ENCODE assay signal across 8 cellular contexts in the genomic region with DNA sequence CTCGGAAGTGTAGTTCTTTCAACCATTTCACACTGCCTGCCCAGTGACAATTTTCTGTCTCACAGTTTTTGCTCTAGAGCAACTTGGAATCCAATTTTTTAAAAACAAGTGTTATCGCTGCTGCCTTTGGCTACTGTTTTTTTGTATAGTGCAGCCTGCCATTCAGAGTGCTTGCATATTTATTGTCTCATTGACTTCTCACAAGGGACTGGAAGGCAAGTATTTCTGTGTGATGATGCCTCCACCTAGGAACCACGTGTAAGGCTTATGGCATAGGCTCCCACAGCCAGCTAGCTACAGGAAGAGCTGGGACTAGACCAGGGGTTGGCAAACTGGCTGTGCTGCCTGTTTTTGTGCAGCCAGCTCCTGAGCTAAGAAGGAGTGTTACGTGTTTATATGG. TPM values are rescaled to one million over a fixed set of nuclear protein-coding genes. Genes with fewer than 3 reads are reported as not detected.
DNase-seq lines count a peak whose midpoint lies in the region; TF ChIP-seq lines count a peak whose summit lies in the region.

No MANE protein-coding gene starts in this region.

- TF ChIP-seq CTCF in MM.1S (IDR thresholded peaks at IDR 0.05; ENCODE audit: low read length) (no peak), ascending aorta (IDR thresholded peaks at IDR 0.05) (no peak), prostate gland (IDR thresholded peaks at IDR 0.05) (no peak)

- 21% methylated on average over 4 of the region's 4 CpGs for WGBS in prostate gland

- intact Hi-C loops in ascending aorta (cut with DNase I) (loop anchor here (1.0 to 2.0 kb wide), 2 partner anchors 59 to 356 kb away; no protein-coding TSS in a partner anchor), prostate gland (cut with DNase I) (no loop called here)

- H3K4me3 Mint-ChIP-seq in activated T-cell treated with anti-CD3 and anti-CD28 coated beads, Interleukin-2, amount 50 U/mL, for 24 hours = peak overlapping the region; percentile 94

- peak overlapping the region; percentile 94 for H2AFZ ChIP-seq in MM.1S (ENCODE audit: low read length)

- H3K27ac ChIP-seq in MM.1S (ENCODE audit: low read length) = peak overlapping the region; percentile 61; the same call in 1 of the 2 replicates
- H3K27ac ChIP-seq in ascending aorta = no peak overlapping the region
- no peak overlapping the region for H3K27ac ChIP-seq in prostate gland

- H3K9ac ChIP-seq in MM.1S (ENCODE audit: low read length) = peak overlapping the region; percentile 76

- H3K4me1 Mint-ChIP-seq in activated T-cell treated with anti-CD3 and anti-CD28 coated beads, Interleukin-2, amount 50 U/mL, for 24 hours (ENCODE audit: low read depth) = peaks cover 26% of the 10 kb centered on the region

- H3K9me3 ChIP-seq in MM.1S (replicated peaks; ENCODE audit: insufficient read depth, low read length) (no peaks in the 10 kb centered on the region), ascending aorta (no peaks in the 10 kb centered on the region), prostate gland (no peaks in the 10 kb centered on the region)

- H3K9me2 ChIP-seq in MM.1S (replicated peaks; ENCODE audit: insufficient read depth, low read length) = no peaks in the 10 kb centered on the region

- DNase-seq in activated T-cell treated with anti-CD3 and anti-CD28 coated beads, Interleukin-2, amount 50 U/mL, for 24 hours = no peak
- DNase-seq in activated T-cell treated with anti-CD3 and anti-CD28 coated beads for 4 hours (no peak), MM.1S (peak; percentile 14), ascending aorta (ENCODE audit: low spot score in 2 of 2) (no peak), left kidney (ENCODE audit: low read depth, low spot score) (peak; percentile 9), prostate gland (ENCODE audit: low spot score) (no peak), DMS114 treated with DMSO at 0.1 percent for 48 hours (lab: John Stamatoyannopoulos, UW; ENCODE audit: unreplicated experiment) (no peak), NCI-H128 (lab: John Stamatoyannopoulos, UW; ENCODE audit: unreplicated experiment) (no peak)

- H3K4me2 ChIP-seq in MM.1S (ENCODE audit: low read depth, low read length) = peak overlapping the region; percentile 92

- no peaks in the 10 kb centered on the region for H4K20me1 ChIP-seq in MM.1S (ENCODE audit: insufficient read depth, low read length)

- H3F3A ChIP-seq in MM.1S (ENCODE audit: insufficient read depth, low read length) = peaks cover 10% of the 10 kb centered on the region; the same call in 1 of the 2 replicates

- H3K4me1 ChIP-seq in MM.1S (ENCODE audit: low read length) (peaks cover 16% of the 10 kb centered on the region; the same call in 1 of the 2 replicates), ascending aorta (peaks cover 0 to 13% of the 10 kb centered on the region in 2 donors), prostate gland (replicated peaks) (no peaks in the 10 kb centered on the region)

- H3K4me3 ChIP-seq in MM.1S (ENCODE audit: low read length) (peak overlapping the region; percentile 87), ascending aorta (peak overlapping the region; percentile 65 to 67), prostate gland (no peak overlapping the region)

- H3K79me2 ChIP-seq in MM.1S (ENCODE audit: low read length) = peaks cover 49% of the 10 kb centered on the region

- no peaks in the 10 kb centered on the region for H3K27me3 ChIP-seq in MM.1S (replicated peaks; ENCODE audit: insufficient read depth, low read length)
- no peaks in the 10 kb centered on the region for H3K27me3 ChIP-seq in ascending aorta
- H3K27me3 ChIP-seq in prostate gland (replicated peaks; ENCODE audit: insufficient read depth) = no peaks in the 10 kb centered on the region

- H3K27ac Mint-ChIP-seq in activated T-cell treated with anti-CD3 and anti-CD28 coated beads, Interleukin-2, amount 50 U/mL, for 24 hours = peak overlapping the region; percentile 95

- peaks cover 60% of the 10 kb centered on the region for H3K36me3 Mint-ChIP-seq in activated T-cell treated with anti-CD3 and anti-CD28 coated beads, Interleukin-2, amount 50 U/mL, for 24 hours (ENCODE audit: low read depth)

- H3K36me3 ChIP-seq in MM.1S (replicated peaks; ENCODE audit: insufficient read depth, low read length) (peaks cover 4% of the 10 kb centered on the region), ascending aorta (peaks cover 0 to 14% of the 10 kb centered on the region in 2 donors), prostate gland (no peaks in the 10 kb centered on the region)

- no peak for TF ChIP-seq POLR2A in prostate gland (IDR thresholded peaks at IDR 0.05)

- H3K27me3 Mint-ChIP-seq in activated T-cell treated with anti-CD3 and anti-CD28 coated beads, Interleukin-2, amount 50 U/mL, for 24 hours = no peaks in the 10 kb centered on the region

- H3K9me3 Mint-ChIP-seq in activated T-cell treated with anti-CD3 and anti-CD28 coated beads, Interleukin-2, amount 50 U/mL, for 24 hours = no peaks in the 10 kb centered on the region

RNA-seq across cellular contexts. Expression of a gene that starts 0.9 kb away (rescaled TPM):
- 0.64 TPM for total RNA-seq in ascending aorta
- total RNA-seq in prostate gland = 1 to 10 TPM; 2.6 to 3.5 TPM

RNA-seq across cellular contexts. Expression of a gene that starts 1.0 kb away (rescaled TPM):
- total RNA-seq in ascending aorta (66.9 TPM), prostate gland (10 to 100 TPM; 16.6 to 21.4 TPM)

RNA-seq across cellular contexts. Expression of a gene that starts 59.1 kb away (rescaled TPM):
- total RNA-seq in ascending aorta = 36.4 TPM
- 100 to 1,000 TPM in 1 of 2 donors, 10 to 100 TPM in 1; 60.9 to 110 TPM for total RNA-seq in prostate gland

Comparison
In these comparisons a context has a peak if more than half of its experiments do, and no peak if none do; other contexts are left out.
1. DNase-seq: peak in MM.1S (single experiment) and left kidney (single experiment); none in activated T-cell treated with anti-CD3 and anti-CD28 coated beads, Interleukin-2, amount 50 U/mL, for 24 hours (single experiment), activated T-cell treated with anti-CD3 and anti-CD28 coated beads for 4 hours (single experiment), ascending aorta (0 of 2), prostate gland (single experiment), DMS114 treated with DMSO at 0.1 percent for 48 hours (single experiment) and NCI-H128 (single experiment).
2. H3K4me3 ChIP-seq: peak in MM.1S (single experiment) and ascending aorta (2 of 2); none in prostate gland (0 of 2).